ENCODE assay signal across 8 cellular contexts in the genomic region with DNA sequence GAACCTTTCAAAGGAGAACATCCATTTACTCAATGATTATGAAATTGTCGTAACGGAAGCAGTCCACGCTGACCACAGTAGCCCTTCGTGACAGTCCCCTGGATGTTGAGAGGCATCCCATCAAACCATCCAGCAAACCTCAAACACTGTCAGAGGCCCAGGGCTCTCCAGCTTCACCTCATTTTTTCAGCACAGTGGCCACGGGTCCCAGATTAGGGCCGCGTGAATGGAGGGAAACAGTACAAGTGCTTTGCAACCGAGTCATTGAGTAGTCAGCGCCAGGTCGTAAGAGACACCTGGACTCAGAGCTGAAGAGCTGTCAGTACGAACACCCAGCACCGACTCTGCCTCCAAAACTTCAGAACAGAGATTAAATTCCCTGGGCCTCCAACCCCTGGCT.
"Had no signal": no experiment of that assay in that cellular context is flagged by ENCODE, and none has a peak within 500 bp of the region (broad histone marks: within the 10 kb centered on the region; RNA-seq: fewer than 3 reads in every experiment).

No MANE protein-coding gene starts in this region.

- ATAC-seq: HepG2 had no signal

- H3K27ac ChIP-seq: GM23248, HL-60, KMS-11 had no signal

- H3K9ac ChIP-seq: GM23248, KMS-11 had no signal

- H3K4me2 ChIP-seq: KMS-11 had no signal

- H3K4me3 ChIP-seq: GM23248 had no signal

- DNase-seq: GM23248, GOT3, H7, HCEC 1CT, KBM-7 had no signal

- H2AFZ ChIP-seq: GM23248 had no signal
